ENCODE assay signal across 8 cellular contexts in the genomic region with DNA sequence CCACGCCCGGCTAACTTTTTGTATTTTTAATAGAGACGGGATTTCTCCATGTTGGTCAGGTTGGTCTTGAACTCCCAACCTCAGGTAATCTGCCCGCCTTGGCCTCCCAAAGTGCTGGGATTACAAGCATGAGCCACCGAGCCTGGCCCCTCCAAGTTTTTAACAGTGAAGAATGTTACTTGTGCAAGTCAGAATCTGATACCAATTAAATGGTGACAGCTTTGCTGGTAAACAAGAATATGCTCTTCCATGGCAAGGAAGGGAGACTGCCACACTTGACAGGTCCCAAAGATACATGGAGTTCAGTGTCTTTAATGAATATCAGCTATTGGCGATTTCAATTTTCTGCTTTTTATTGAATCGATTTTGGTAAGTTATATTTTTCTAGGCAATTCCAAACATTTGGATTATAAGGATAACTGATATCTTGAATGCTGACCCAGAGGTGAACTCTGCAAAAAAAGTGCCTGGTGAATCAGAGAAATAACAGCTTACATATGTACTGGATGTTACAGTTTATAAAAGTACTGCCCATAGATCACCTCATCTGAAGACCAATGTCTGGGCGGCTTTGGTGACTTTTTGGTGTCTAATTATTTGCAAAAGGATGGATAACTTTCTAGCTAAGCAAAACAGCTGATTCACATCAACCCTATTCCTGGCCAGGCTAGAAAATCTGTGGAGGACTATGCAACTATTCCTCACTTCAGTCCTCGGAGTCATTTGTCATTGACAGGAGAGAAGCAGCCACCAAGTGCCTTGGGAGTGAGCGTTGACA. TPM values are rescaled to one million over a fixed set of nuclear protein-coding genes. Genes with fewer than 3 reads are reported as not detected.
A peak's percentile ranks its signal among the peaks of the same experiment; 100 is the strongest.
DNase-seq lines count a peak whose midpoint lies in the region; ATAC-seq, FAIRE-seq and TF ChIP-seq lines count a peak whose summit lies in the region.

No MANE protein-coding gene starts in this region.

- H3K4me3 ChIP-seq in A673 (ENCODE audit: low read depth, low read length, poor library complexity, severe bottlenecking), result peak overlapping the region; percentile 62
- H3K4me3 ChIP-seq in HUES64 (ENCODE audit: low read length), result peak overlapping the region; percentile 68
- H3K4me3 ChIP-seq in mammary epithelial cell (replicated peaks in 1 of 3; ENCODE audit: insufficient read depth in 1 of 3, low read depth in 2 of 3, low read length in 3 of 3), result peak overlapping the region; percentile 57 to 78 (median 59)
- peak overlapping the region; percentile 87 for H3K4me3 ChIP-seq in mucosa of stomach (ENCODE audit: low read length)

- no peak for DNase-seq in A673 (ENCODE audit: low spot score)
- DNase-seq in mammary epithelial cell, result no peak
- DNase-seq in NCI-H2029 (lab: John Stamatoyannopoulos, UW), result no peak
- no peak for DNase-seq in GM20000 (ENCODE audit: low spot score)
- no peak for DNase-seq in frontal cortex (ENCODE audit: low spot score in 2 of 2)

- CTCF ChIA-PET in A673 (lab: Charles Lee), result interaction anchor here (1.0 kb wide), 1 partner anchor 100 kb away, joined by 4 read pairs; a partner anchor contains a TSS
- CTCF ChIA-PET in mammary epithelial cell (lab: Charles Lee; ENCODE audit: low non-redundant PET), result no interaction called here

- peak overlapping the region; percentile 98 for H3K4me2 ChIP-seq in mammary epithelial cell (ENCODE audit: insufficient read depth, low read depth, low read length)

- TSS peak; percentile 38 for BruUV-seq in A673 (replicated peaks; lab: Mats Ljungman, UMichigan)
- no TSS peak for BruUV-seq in mammary epithelial cell (replicated peaks; lab: Mats Ljungman, UMichigan)

- H3K79me2 ChIP-seq in mammary epithelial cell (ENCODE audit: insufficient read depth, low read length), result no peaks in the 10 kb centered on the region

- FAIRE-seq in frontal cortex (lab: Jason Lieb, UNC), result no peak

- POLR2A ChIA-PET in A673 (lab: Charles Lee; ENCODE audit: low non-redundant PET), result interaction anchor here (1.7 kb wide), 1 partner anchor 19 kb away, joined by 7 read pairs; a partner anchor contains a TSS

- H3K4me1 ChIP-seq in A673 (ENCODE audit: insufficient read depth, low read length, poor library complexity, severe bottlenecking), result peaks cover 14% of the 10 kb centered on the region
- peaks cover 13% of the 10 kb centered on the region for H3K4me1 ChIP-seq in HUES64 (ENCODE audit: insufficient read depth, low read length)
- H3K4me1 ChIP-seq in mammary epithelial cell (ENCODE audit: insufficient read depth, low read length), result peaks cover 16% of the 10 kb centered on the region
- H3K4me1 ChIP-seq in mucosa of stomach (ENCODE audit: control insufficient read depth, insufficient read depth, low read length), result peaks cover 19% of the 10 kb centered on the region

- no peak for ATAC-seq in GM18873 (IDR thresholded peaks at IDR 0.05; ENCODE audit: low FRiP score, unreplicated experiment)

- intact Hi-C loops in A673 (cut with micrococcal nuclease; ENCODE audit: unreplicated experiment) (no loop called here), mammary epithelial cell (cut with micrococcal nuclease) (loop anchor here (1.0 kb wide), 2 partner anchors 20 to 96 kb away; no protein-coding TSS in a partner anchor)

- in situ Hi-C loops in mammary epithelial cell (cut with MboI; ENCODE audit: low sequenced_read_pairs in 2 of 2), result loop anchor here (25.0 kb wide), 1 partner anchor 248 kb away; a partner anchor contains a TSS

- peak overlapping the region; percentile 80; the same call in 1 of the 2 replicates for H3K9ac ChIP-seq in HUES64 (ENCODE audit: low read depth, low read length)
- H3K9ac ChIP-seq in mammary epithelial cell (ENCODE audit: insufficient read depth, low read length), result peak overlapping the region; percentile 36
- H3K9ac ChIP-seq in mucosa of stomach (ENCODE audit: low read length), result peak overlapping the region; percentile 91

- H4K20me1 ChIP-seq in mammary epithelial cell (ENCODE audit: insufficient read depth, low read length), result no peaks in the 10 kb centered on the region

- dilution Hi-C loops in mammary epithelial cell (cut with HindIII; ENCODE audit: low sequenced_read_pairs), result no loop called here

- H3K36me3 ChIP-seq in A673 (ENCODE audit: insufficient read depth, low read length, poor library complexity, severe bottlenecking) (no peaks in the 10 kb centered on the region), HUES64 (ENCODE audit: insufficient read depth, low read length) (no peaks in the 10 kb centered on the region), mammary epithelial cell (ENCODE audit: insufficient read depth, low read length) (no peaks in the 10 kb centered on the region), mucosa of stomach (ENCODE audit: control insufficient read depth, insufficient read depth, low read length) (no peaks in the 10 kb centered on the region)

- H3K9me3 ChIP-seq in A673 (ENCODE audit: low read depth, low read length, poor library complexity, severe bottlenecking) (no peaks in the 10 kb centered on the region), HUES64 (ENCODE audit: insufficient read depth, low read depth, low read length) (no peaks in the 10 kb centered on the region), mammary epithelial cell (replicated peaks; ENCODE audit: insufficient read depth, low read length) (no peaks in the 10 kb centered on the region), mucosa of stomach (ENCODE audit: control insufficient read depth, low read length) (no peaks in the 10 kb centered on the region)

- H3K27ac ChIP-seq in A673 (ENCODE audit: low read depth, low read length, poor library complexity, severe bottlenecking) (peak overlapping the region; percentile 71), HUES64 (ENCODE audit: low read depth, low read length) (no peak overlapping the region), mammary epithelial cell (ENCODE audit: insufficient read depth, low read depth, low read length) (no peak overlapping the region)

- no peaks in the 10 kb centered on the region for H3K27me3 ChIP-seq in A673 (replicated peaks; ENCODE audit: insufficient read depth, low read depth, low read length, poor library complexity)
- H3K27me3 ChIP-seq in HUES64 (ENCODE audit: insufficient read depth, low read length), result peaks cover 12% of the 10 kb centered on the region
- no peaks in the 10 kb centered on the region for H3K27me3 ChIP-seq in mammary epithelial cell (ENCODE audit: insufficient read depth, low read length)
- H3K27me3 ChIP-seq in mucosa of stomach (ENCODE audit: control insufficient read depth, insufficient read depth, low read length), result no peaks in the 10 kb centered on the region

- TF ChIP-seq CTCF in A673 (conservative IDR thresholded peaks at IDR 0.05; ENCODE audit: low read depth, low read length), result no peak
- no peak for TF ChIP-seq CTCF in mammary epithelial cell (conservative IDR thresholded peaks at IDR 0.05 in 1 of 2, IDR thresholded peaks at IDR 0.05 in 1 of 2; ENCODE audit: extremely low read depth in 1 of 2, insufficient read depth in 1 of 2, low read depth in 1 of 2, low read length in 2 of 2)
- no peak for TF ChIP-seq CTCF in GM20000 (IDR thresholded peaks at IDR 0.05; ENCODE audit: extremely low read depth, missing control alignments)

- peak overlapping the region; percentile 98 for H2AFZ ChIP-seq in mammary epithelial cell (ENCODE audit: low read depth, low read length)

- WGBS in HUES64, result 84% methylated on average over 10 of the region's 10 CpGs
- WGBS in mammary epithelial cell (ENCODE audit: low coverage, missing lambda C conversion rate), result 62% methylated on average over 7 of the region's 10 CpGs

RNA-seq across cellular contexts. Expression of a gene that starts 1.2 kb away (rescaled TPM):
- total RNA-seq in A673 (2021) (5.7 and 7.3 TPM in 2 replicates), mammary epithelial cell (1 to 10 TPM; 4.9 to 5.2 TPM), frontal cortex (8.6 TPM)
- polyA plus RNA-seq in HUES64 (2013, experiment 1 of 2), result 6.7 TPM
- polyA plus RNA-seq in HUES64 (2013, experiment 2 of 2), result 6.8 TPM
- polyA plus RNA-seq in mammary epithelial cell, result 3.0 TPM
- 23.8 TPM for polyA minus RNA-seq in mammary epithelial cell

RNA-seq across cellular contexts. Expression of a gene that starts 10.4 kb away (rescaled TPM):
- total RNA-seq in A673 (2021) (not detected in 2 replicates), mammary epithelial cell (not detected), frontal cortex (not detected)
- polyA plus RNA-seq in HUES64 (2013, experiment 1 of 2), result 29,572 TPM
- 20,320 TPM for polyA plus RNA-seq in HUES64 (2013, experiment 2 of 2)
- polyA plus RNA-seq in mammary epithelial cell, result not detected
- under 0.01 TPM for polyA minus RNA-seq in mammary epithelial cell

RNA-seq across cellular contexts. Expression of a gene that starts 19.0 kb away (rescaled TPM):
- total RNA-seq in A673 (2021) (not detected in 2 replicates), mammary epithelial cell (not detected), frontal cortex (not detected)
- polyA plus RNA-seq in HUES64 (2013, experiment 1 of 2), result 33,902 TPM
- 36,521 TPM for polyA plus RNA-seq in HUES64 (2013, experiment 2 of 2)
- polyA plus RNA-seq in mammary epithelial cell, result not detected
- under 0.01 TPM for polyA minus RNA-seq in mammary epithelial cell

Comparison
In these comparisons a context has a peak if more than half of its experiments do, and no peak if none do; other contexts are left out.
1. H3K9ac ChIP-seq: peak in every context shown above with its lines; median percentile 91 in mucosa of stomach; 80 in HUES64; 36 in mammary epithelial cell.